In the genomic region with DNA sequence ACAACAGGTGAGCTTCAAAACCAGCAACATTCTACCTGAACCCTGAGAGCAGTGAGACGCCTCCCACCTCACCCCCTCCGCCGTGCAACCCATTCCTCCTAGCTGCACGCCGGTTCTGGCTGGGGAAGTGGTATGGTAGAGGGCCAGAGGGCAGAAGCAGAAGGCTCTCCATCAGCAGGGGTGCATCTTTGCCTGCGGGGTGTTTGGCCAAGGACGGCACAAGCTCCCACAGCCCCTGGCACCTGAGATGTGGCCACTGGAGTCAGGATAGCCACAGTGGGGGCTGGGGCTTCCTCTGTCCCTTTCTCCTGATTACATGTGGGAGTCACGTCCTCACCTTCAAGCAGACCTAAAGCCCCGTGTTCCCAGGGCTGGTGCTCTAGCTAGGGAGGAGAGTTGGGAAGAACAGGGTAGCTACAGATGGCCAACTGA, we compare ENCODE assay signal across 8 cellular contexts. TPM values are rescaled to one million over a fixed set of nuclear protein-coding genes. Genes with fewer than 3 reads are reported as not detected.
A peak's percentile ranks its signal among the peaks of the same experiment; 100 is the strongest.
DNase-seq lines count a peak whose midpoint lies in the region; ATAC-seq, FAIRE-seq and TF ChIP-seq lines count a peak whose summit lies in the region.

No MANE protein-coding gene starts in this region.

- no peak overlapping the region for H3K9ac ChIP-seq in SK-N-MC (ENCODE audit: insufficient read length)

- no peaks in the 10 kb centered on the region for H3K36me3 ChIP-seq in SK-N-MC (ENCODE audit: insufficient read depth, low read length)
- H3K36me3 ChIP-seq in gastroesophageal sphincter = no peaks in the 10 kb centered on the region
- no peaks in the 10 kb centered on the region for H3K36me3 ChIP-seq in small intestine (ENCODE audit: control insufficient read depth in 2 of 2, insufficient read depth in 2 of 2, low read length in 2 of 2)

- H3K9me3 ChIP-seq in SK-N-MC (ENCODE audit: low read depth, low read length) (no peaks in the 10 kb centered on the region), gastroesophageal sphincter (no peaks in the 10 kb centered on the region), small intestine (ENCODE audit: control insufficient read depth, low read depth) (no peaks in the 10 kb centered on the region)

- H3K27ac ChIP-seq in SK-N-MC (0 out of 2 replicates have a peak overlapping the region, but pooled peaks have one; percentile 75), gastroesophageal sphincter (peak overlapping the region; percentile 86 to 98 (median 96)), small intestine (ENCODE audit: low read depth in 1 of 2, low read length in 1 of 2) (peak overlapping the region; percentile 86 to 97)

- H3K4me1 ChIP-seq in gastroesophageal sphincter = peaks cover 6 to 65% (median 18%) of the 10 kb centered on the region in 3 donors
- H3K4me1 ChIP-seq in small intestine (ENCODE audit: control insufficient read depth in 2 of 2, insufficient read depth in 1 of 2, low read depth in 1 of 2, low read length in 1 of 2) = peaks cover 6% of the 10 kb centered on the region in 2 donors

- FAIRE-seq in small intestine (lab: Jason Lieb, UNC) = no peak

- ATAC-seq in gastroesophageal sphincter (no peak), HG03442 (IDR thresholded peaks at IDR 0.05; ENCODE audit: unreplicated experiment) (no peak)

- 30% methylated on average over 2 of the region's 9 CpGs; no CpG with 5 or more reads in 1 of the 2 donors for WGBS in gastroesophageal sphincter (ENCODE audit: low coverage in 1 of 2), 2 donors
- WGBS in small intestine, 3 donors = 16 to 27% (median 18%) methylated on average over 9 of the region's 9 CpGs

- H3K27me3 ChIP-seq in gastroesophageal sphincter (no peaks in the 10 kb centered on the region), small intestine (ENCODE audit: control insufficient read depth in 2 of 2, insufficient read depth in 2 of 2, low read length in 2 of 2) (no peaks in the 10 kb centered on the region)

- DNase-seq in DMS53 (lab: John Stamatoyannopoulos, UW) (peak; percentile 68), DMS53 treated with DMSO at 0.1 percent for 48 hours (lab: John Stamatoyannopoulos, UW; ENCODE audit: unreplicated experiment) (no peak), SK-N-MC (ENCODE audit: low read depth, low spot score) (no peak), small intestine (no peak), COLO829 (ENCODE audit: low spot score) (no peak), NCI-H345 (lab: John Stamatoyannopoulos, UW) (no peak)

- no peak for TF ChIP-seq POLR2A in gastroesophageal sphincter (IDR thresholded peaks at IDR 0.05)

- H3K4me3 ChIP-seq in SK-N-MC = peak overlapping the region; percentile 84
- H3K4me3 ChIP-seq in gastroesophageal sphincter = peak overlapping the region; percentile 77 to 78
- peak overlapping the region in 1 of 2 donors; percentile 92 for H3K4me3 ChIP-seq in small intestine (ENCODE audit: low read depth in 1 of 2, low read length in 2 of 2)

- TF ChIP-seq CTCF in gastroesophageal sphincter (IDR thresholded peaks at IDR 0.05) = no peak

- TF ChIP-seq EP300 in gastroesophageal sphincter (IDR thresholded peaks at IDR 0.05) = no peak

RNA-seq across cellular contexts. Expression of a gene that starts 1.6 kb away (rescaled TPM):
- total RNA-seq in gastroesophageal sphincter = 10 to 100 TPM in 3 of 4 donors, 1 to 10 TPM in 1; 8.1 to 16.1 (median 12.4) TPM
- 10 to 100 TPM in 2 of 3 donors, 1 to 10 TPM in 1; 9.8 to 13.8 (median 11.8) TPM for polyA plus RNA-seq in small intestine

RNA-seq across cellular contexts. Expression of a gene that starts 12.2 kb away (rescaled TPM):
- 10 to 100 TPM; 11.2 to 18.8 (median 15.5) TPM for total RNA-seq in gastroesophageal sphincter
- polyA plus RNA-seq in small intestine = 10 to 100 TPM in 1 of 3 donors, 1 to 10 TPM in 1, under 1 TPM in 1; 0.89 to 14.9 (median 1.4) TPM

RNA-seq across cellular contexts. Expression of a gene that starts 22.0 kb away (rescaled TPM):
- 1 to 10 TPM in 2 of 4 donors, under 1 TPM in 2; 0.54 to 5.3 (median 2.4) TPM for total RNA-seq in gastroesophageal sphincter
- polyA plus RNA-seq in small intestine = 10 to 100 TPM in 1 of 3 donors, 1 to 10 TPM in 2; 4.9 to 48.4 (median 5.1) TPM

RNA-seq across cellular contexts. Expression of a gene that starts 25.7 kb away (rescaled TPM):
- total RNA-seq in gastroesophageal sphincter = 10 to 100 TPM; 14.6 to 39.8 (median 33.4) TPM
- 10 to 100 TPM; 27.5 to 47.3 (median 46.2) TPM for polyA plus RNA-seq in small intestine

RNA-seq across cellular contexts. Expression of a gene that starts 36.2 kb away (rescaled TPM):
- 100 to 1,000 TPM in 3 of 4 donors, 10 to 100 TPM in 1; 67.1 to 188 (median 136) TPM for total RNA-seq in gastroesophageal sphincter
- polyA plus RNA-seq in small intestine = 10 to 100 TPM; 47.8 to 79.4 (median 60.1) TPM
